1 cellular context compared by ENCODE assay signal in genomic region chr20:63534427-63534830, GRCh38.
TF ChIP-seq lines count a peak whose summit lies in the region.

No MANE protein-coding gene starts in this region.

TF ChIP-seq in IMR-90, 13 proteins besides CTCF, POLR2A, EP300 and RAD21 (continued from another document):
- no peak for TF ChIP-seq FOS (IDR thresholded peaks at IDR 0.05; ENCODE audit: low read depth, low read length)
- TF ChIP-seq USF2 (IDR thresholded peaks at IDR 0.05; ENCODE audit: low read depth, low read length) = no peak
- no peak for TF ChIP-seq BHLHE40 (IDR thresholded peaks at IDR 0.05; ENCODE audit: low read depth, low read length)
- no peak for TF ChIP-seq RFX5 (IDR thresholded peaks at IDR 0.05; ENCODE audit: low read depth, low read length)
- TF ChIP-seq RCOR1 (IDR thresholded peaks at IDR 0.05; ENCODE audit: insufficient replicate concordance, low read length) = no peak
- TF ChIP-seq CHD1 (IDR thresholded peaks at IDR 0.05; ENCODE audit: low read depth, low read length) = no peak
- no peak for TF ChIP-seq SMC3 (IDR thresholded peaks at IDR 0.05; ENCODE audit: low read depth, low read length)
